In the genomic region with DNA sequence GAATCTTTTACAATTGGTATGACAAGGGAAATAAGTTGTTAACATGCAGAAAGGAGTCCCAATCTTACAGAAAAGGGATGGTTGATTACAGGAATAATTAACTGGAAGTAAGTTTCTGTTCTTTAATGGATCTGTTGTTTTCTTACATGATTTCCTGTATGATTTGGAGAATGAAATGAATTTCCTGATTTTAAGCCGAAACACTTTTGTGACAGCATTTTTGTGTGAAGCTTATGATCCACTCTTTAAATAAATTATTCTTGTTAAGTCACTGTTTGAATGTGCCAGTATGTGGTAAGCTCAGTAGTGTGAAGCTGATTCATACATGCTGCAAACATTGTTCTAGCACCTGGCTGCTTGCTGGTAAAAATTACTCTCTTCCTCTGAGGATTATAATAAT, we compare ENCODE assay signal across 20 cellular contexts.
"Had no signal": no experiment of that assay in that cellular context is flagged by ENCODE, and none has a peak within 500 bp of the region (broad histone marks: within the 10 kb centered on the region; RNA-seq: fewer than 3 reads in every experiment).

No MANE protein-coding gene starts in this region.

- H3K9me3 Mint-ChIP-seq: activated naive CD4-positive, alpha-beta T cell treated with anti-CD3 and anti-CD28 coated beads, Interleukin-2, amount 50 U/mL, for 24 hours; type B pancreatic cell had no signal

- H3K36me3 Mint-ChIP-seq: activated naive CD4-positive, alpha-beta T cell treated with anti-CD3 and anti-CD28 coated beads, Interleukin-2, amount 50 U/mL, for 24 hours; memory B cell; natural killer cell treated with Interleukin-12 subunit alpha and Interleukin-12 subunit beta and Interleukin-15 and Interleukin-18, amount 100 ng/mL, for 72 hours; type B pancreatic cell had no signal

- H3K36me3 ChIP-seq: adrenal gland, left ventricle myocardium inferior, prostate gland, suprapubic skin had no signal

- H3K27ac Mint-ChIP-seq: activated CD4-positive, alpha-beta memory T cell treated with anti-CD3 and anti-CD28 coated beads, Interleukin-2, amount 10 ng/mL, durations not matched to agents 7 days and 5 days; activated naive CD4-positive, alpha-beta T cell treated with anti-CD3 and anti-CD28 coated beads, Interleukin-2, amount 50 U/mL, for 24 hours; memory B cell; natural killer cell treated with Interleukin-12 subunit alpha and Interleukin-12 subunit beta and Interleukin-15 and Interleukin-18, amount 100 ng/mL, for 72 hours; type B pancreatic cell; WTC11 had no signal

- H3K27me3 Mint-ChIP-seq: activated CD4-positive, alpha-beta memory T cell treated with anti-CD3 and anti-CD28 coated beads, Interleukin-2, amount 10 ng/mL, durations not matched to agents 7 days and 5 days; activated naive CD4-positive, alpha-beta T cell treated with anti-CD3 and anti-CD28 coated beads, Interleukin-2, amount 50 U/mL, for 24 hours; memory B cell; natural killer cell treated with Interleukin-12 subunit alpha and Interleukin-12 subunit beta and Interleukin-15 and Interleukin-18, amount 100 ng/mL, for 72 hours had no signal

- H3K4me3 ChIP-seq: adrenal gland, left ventricle myocardium inferior, prostate gland, suprapubic skin had no signal

- H3K9me3 ChIP-seq: adrenal gland, left ventricle myocardium inferior, prostate gland, suprapubic skin had no signal

- H3K4me3 Mint-ChIP-seq: activated CD4-positive, alpha-beta memory T cell treated with anti-CD3 and anti-CD28 coated beads, Interleukin-2, amount 10 ng/mL, durations not matched to agents 7 days and 5 days; activated naive CD4-positive, alpha-beta T cell treated with anti-CD3 and anti-CD28 coated beads, Interleukin-2, amount 50 U/mL, for 24 hours; activated T-cell treated with anti-CD3 and anti-CD28 coated beads, Interleukin-2, amount 50 U/mL, for 4 hours; memory B cell; natural killer cell treated with Interleukin-12 subunit alpha and Interleukin-12 subunit beta and Interleukin-15 and Interleukin-18, amount 100 ng/mL, for 72 hours; type B pancreatic cell; WTC11 had no signal

- H3K4me1 Mint-ChIP-seq: activated CD4-positive, alpha-beta memory T cell treated with anti-CD3 and anti-CD28 coated beads, Interleukin-2, amount 10 ng/mL, durations not matched to agents 7 days and 5 days; activated naive CD4-positive, alpha-beta T cell treated with anti-CD3 and anti-CD28 coated beads, Interleukin-2, amount 50 U/mL, for 24 hours; memory B cell; WTC11 had no signal

- H3K27me3 ChIP-seq: adrenal gland, suprapubic skin had no signal

- FAIRE-seq: kidney, small intestine, TTC549 had no signal

- ATAC-seq: activated T-cell treated with anti-CD3 and anti-CD28 coated beads, Interleukin-2, amount 50 U/mL, for 4 hours; natural killer cell treated with Interleukin-12 subunit alpha and Interleukin-12 subunit beta and Interleukin-15 and Interleukin-18, amount 100 ng/mL, for 72 hours; right cardiac atrium; stimulated activated naive CD8-positive, alpha-beta T cell treated with anti-CD3 and anti-CD28 coated beads, Interleukin-15, Interleukin-2, amounts not matched to agents 100 U/mL and 50 U/mL, for 24 hours; WTC11 had no signal

- H3K27ac ChIP-seq: adrenal gland, left ventricle myocardium inferior, prostate gland, suprapubic skin had no signal

- DNase-seq: activated CD4-positive, alpha-beta memory T cell treated with anti-CD3 and anti-CD28 coated beads, Interleukin-2, amount 10 ng/mL, durations not matched to agents 7 days and 5 days; activated CD4-positive, alpha-beta T cell treated with anti-CD3 and anti-CD28 coated beads for 4 hours; activated effector memory CD4-positive, alpha-beta T cell treated with Interleukin-2 at 50 U/mL for 16 hours; activated T-cell treated with anti-CD3 and anti-CD28 coated beads, Interleukin-2, amount 50 U/mL, for 4 hours; adrenal gland; erythroblast; kidney; left ventricle myocardium inferior; right cardiac atrium; small intestine; stimulated activated CD4-positive, alpha-beta T cell treated with anti-CD3 and anti-CD28 coated beads, Interleukin-4, amount 100 ng/mL, for 4 hours; stimulated activated naive CD8-positive, alpha-beta T cell treated with anti-CD3 and anti-CD28 coated beads, Interleukin-15, Interleukin-2, amounts not matched to agents 100 U/mL and 50 U/mL, for 24 hours had no signal

- H3K4me1 ChIP-seq: adrenal gland, left ventricle myocardium inferior, prostate gland, suprapubic skin had no signal
